In genomic region chr4:102500371-102501175, GRCh38 we compare ENCODE assay signal across 8 cellular contexts. TPM values are rescaled to one million over a fixed set of nuclear protein-coding genes. Genes with fewer than 3 reads are reported as not detected.
DNase-seq lines count a peak whose midpoint lies in the region; TF ChIP-seq lines count a peak whose summit lies in the region.

No MANE protein-coding gene starts in this region.

- H3K4me3 Mint-ChIP-seq in chondrocyte (ENCODE audit: unreplicated experiment), result peak overlapping the region; percentile 69

- no peaks in the 10 kb centered on the region for H3K27me3 ChIP-seq in HAP-1 (ENCODE audit: low read depth)

- peak overlapping the region; percentile 74 for H3K27ac Mint-ChIP-seq in chondrocyte (ENCODE audit: unreplicated experiment)

- in situ Hi-C loops in HAP-1 (cut with MboI; ENCODE audit: low sequenced_read_pairs), result no loop called here

- H3K9me3 ChIP-seq in HAP-1, result no peaks in the 10 kb centered on the region

- H3K36me3 Mint-ChIP-seq in chondrocyte (ENCODE audit: low read depth), result no peaks in the 10 kb centered on the region

- peaks cover 39% of the 10 kb centered on the region for H3K4me1 Mint-ChIP-seq in chondrocyte (ENCODE audit: low read depth)

- no peaks in the 10 kb centered on the region for H3K27me3 Mint-ChIP-seq in chondrocyte (ENCODE audit: low read depth)

- H3K4me3 ChIP-seq in HAP-1, result peak overlapping the region; percentile 39

- peaks cover 35% of the 10 kb centered on the region for H3K4me1 ChIP-seq in HAP-1

- no peaks in the 10 kb centered on the region for H3K9me3 Mint-ChIP-seq in chondrocyte (ENCODE audit: low read depth)

- peak; percentile 38 for DNase-seq in DMS79 treated with DMSO at 0.1 percent for 48 hours (lab: John Stamatoyannopoulos, UW)
- no peak for DNase-seq in DMS79 (lab: John Stamatoyannopoulos, UW)
- DNase-seq in HAP-1 (ENCODE audit: low spot score in 2 of 2), result peak; percentile 30 to 72
- DNase-seq in LHCN-M2 (ENCODE audit: low read depth), result peak; percentile 52
- DNase-seq in UCSD-AML1 (lab: John Stamatoyannopoulos, UW; ENCODE audit: unreplicated experiment), result peak; percentile 16
- DNase-seq in chondrocyte (ENCODE audit: low spot score), result no peak
- DNase-seq in kidney glomerular epithelial cell (lab: John Stamatoyannopoulos, UW), result peak; percentile 58
- peak; percentile 48 to 52 for DNase-seq in stimulated activated CD4-positive, alpha-beta T cell treated with anti-CD3 and anti-CD28 coated beads, Interleukin-2, amount 100 ng/mL, for 24 hours

- no peaks in the 10 kb centered on the region for H3K36me3 ChIP-seq in HAP-1 (replicated peaks)

- TF ChIP-seq CTCF in chondrocyte (IDR thresholded peaks at IDR 0.05), result no peak

RNA-seq across cellular contexts. Expression of gene NFKB1, which starts 0.6 kb away (rescaled TPM):
- total RNA-seq in LHCN-M2 (2014; rRNA removed), result 16.6 and 22.0 TPM in 2 replicates
- 14.1 TPM for polyA plus RNA-seq in LHCN-M2 (2012)
- 21.6 to 24.4 TPM (median 22.2 TPM) in 3 replicates for total RNA-seq in chondrocyte

Comparison
In these comparisons a context has a peak if more than half of its experiments do, and no peak if none do; other contexts are left out.
1. DNase-seq: peak in DMS79 treated with DMSO at 0.1 percent for 48 hours (single experiment), HAP-1 (2 of 2), LHCN-M2 (single experiment), UCSD-AML1 (single experiment), kidney glomerular epithelial cell (single experiment) and stimulated activated CD4-positive, alpha-beta T cell treated with anti-CD3 and anti-CD28 coated beads, Interleukin-2, amount 100 ng/mL, for 24 hours (2 of 2); none in DMS79 (single experiment) and chondrocyte (single experiment).